Comparison of ENCODE assay signal across 8 cellular contexts in genomic region chr1:161201828-161202712, GRCh38. TPM values are rescaled to one million over a fixed set of nuclear protein-coding genes. Genes with fewer than 3 reads are reported as not detected.
DNase-seq lines count a peak whose midpoint lies in the region; ATAC-seq, FAIRE-seq and TF ChIP-seq lines count a peak whose summit lies in the region.

Gene NDUFS2 (plus strand): TSS chr1:161202367. CDS start chr1:161202386, 19 bp downstream.

- peaks cover 20% of the 10 kb centered on the region for H3K36me3 Mint-ChIP-seq in Calu3 (ENCODE audit: insufficient read depth, unreplicated experiment)
- H3K36me3 Mint-ChIP-seq in memory B cell = peaks cover 18% of the 10 kb centered on the region

- H2BK20ac ChIP-seq in H1 (ENCODE audit: low read length) = peak within 1 kb of the TSS; percentile 72

- peaks cover 0 to 2% of the 10 kb centered on the region in 2 experiments for H4K20me1 ChIP-seq in H1 (replicated peaks in 1 of 2; ENCODE audit: control insufficient read depth in 1 of 2, insufficient read depth in 2 of 2, low read length in 2 of 2)

- H4K5ac ChIP-seq in H1 (ENCODE audit: insufficient read length, low read depth, low read length) = peak within 1 kb of the TSS; percentile 92

- peak; percentile 95 for ATAC-seq in GM21381 (IDR thresholded peaks at IDR 0.05; ENCODE audit: unreplicated experiment)
- peak; percentile 99 for ATAC-seq in memory B cell (ENCODE audit: low read depth)

- peaks cover 7% of the 10 kb centered on the region; the same call in 1 of the 2 replicates for H3K79me1 ChIP-seq in H1 (ENCODE audit: low read depth, low read length)

- intact Hi-C loops in Calu3 (cut with micrococcal nuclease; ENCODE audit: unreplicated experiment) = loop anchor here (10.0 kb wide), 1 partner anchor 543 kb away; the partner anchor contains the start of gene DUSP12

- H3K27me3 Mint-ChIP-seq in Calu3 (ENCODE audit: unreplicated experiment) = peaks cover 24% of the 10 kb centered on the region
- peaks cover 3% of the 10 kb centered on the region for H3K27me3 Mint-ChIP-seq in memory B cell

- peak within 1 kb of the TSS; percentile 97 for H4K91ac ChIP-seq in H1 (replicated peaks; ENCODE audit: insufficient read length, low read length)

- TF ChIP-seq RAD21 in H1 (IDR thresholded peaks at IDR 0.05 in 1 of 2, conservative IDR thresholded peaks at IDR 0.05 in 1 of 2; ENCODE audit: low read depth in 2 of 2, low read length in 2 of 2) = peak in 1 of 2 experiments; percentile 23; a peak in 1 of 4 replicates

- peaks cover 13% of the 10 kb centered on the region for H3K23me2 ChIP-seq in H1 (ENCODE audit: low read depth, low read length)

- H3K4me3 Mint-ChIP-seq in Calu3 (ENCODE audit: low read depth, unreplicated experiment) (peak within 1 kb of the TSS; percentile 78), memory B cell (peak within 1 kb of the TSS; percentile 95)

- FAIRE-seq in H1 (lab: Jason Lieb, UNC) = no peak

- POLR2A ChIA-PET in H1 (lab: Charles Lee; ENCODE audit: partially characterized antibody) = interaction anchor here (0.9 to 4.6 kb wide), 23 partner anchors 10 to 188 kb away, joined by 3 to 82 read pairs (median 4); partner anchors contain the start of genes APOA2, B4GALT3, FCER1G and PPOX

- 5% methylated on average over 53 of the region's 53 CpGs; no CpG with 5 or more reads in 1 of the 2 experiments for WGBS in H1 (ENCODE audit: extremely low coverage in 1 of 2, insufficient coverage in 1 of 2, insufficient read length in 1 of 2, insufficient replicate concordance in 2 of 2, low coverage in 1 of 2, low lambda C conversion rate in 2 of 2, missing lambda C conversion rate in 1 of 2), 2 experiments

- H2BK12ac ChIP-seq in H1 (ENCODE audit: low read depth, low read length) = peak within 1 kb of the TSS; percentile 99

- H3K9me3 Mint-ChIP-seq in Calu3 (ENCODE audit: low read depth, unreplicated experiment) = no peaks in the 10 kb centered on the region
- H3K9me3 Mint-ChIP-seq in memory B cell = no peaks in the 10 kb centered on the region

- TSS peak; percentile 96 for BruUV-seq in Calu3 (replicated peaks; lab: Mats Ljungman, UMichigan)

- peak within 1 kb of the TSS; percentile 63 to 97 (median 93) for H3K4me3 ChIP-seq in H1 (ENCODE audit: extremely low read depth in 1 of 4, insufficient read depth in 2 of 4, low read depth in 3 of 4, low read length in 4 of 4)

- peak within 1 kb of the TSS; percentile 69 for H3K4ac ChIP-seq in H1 (replicated peaks; ENCODE audit: insufficient read length, low read depth, low read length)

- 0 out of 2 replicates have a peak within 1 kb of the TSS, but pooled peaks have one; percentile 47 for H2AFZ ChIP-seq in H1 (ENCODE audit: low read length)

- peak within 1 kb of the TSS; percentile 80 to 82 for H3K4me2 ChIP-seq in H1 (ENCODE audit: insufficient read depth in 1 of 2, low read depth in 2 of 2, low read length in 2 of 2)

- H3K4me1 Mint-ChIP-seq in Calu3 (ENCODE audit: low read depth, unreplicated experiment) (peaks cover 48% of the 10 kb centered on the region), memory B cell (peaks cover 22% of the 10 kb centered on the region)

- H2AK5ac ChIP-seq in H1 (ENCODE audit: low read depth, low read length) = peak within 1 kb of the TSS; percentile 39; the same call in 1 of the 2 replicates

- no peak within 1 kb of the TSS for H3K23ac ChIP-seq in H1 (ENCODE audit: insufficient read length)

- H3K27me3 ChIP-seq in H1 (replicated peaks in 1 of 4; ENCODE audit: control insufficient read depth in 3 of 4, extremely low read depth in 1 of 4, insufficient read depth in 3 of 4, low read length in 3 of 4) = no peaks in the 10 kb centered on the region

- H3K9ac ChIP-seq in H1 (replicated peaks in 1 of 4; ENCODE audit: extremely low read depth in 1 of 4, low read depth in 3 of 4, low read length in 3 of 4) = peak within 1 kb of the TSS; percentile 65 to 97 (median 92)

- peaks cover 10 to 31% (median 12%) of the 10 kb centered on the region in 4 experiments; a peak in 7 of 8 replicates for H3K36me3 ChIP-seq in H1 (ENCODE audit: control insufficient read depth in 2 of 4, insufficient read depth in 4 of 4, low read length in 3 of 4)

- H3K27ac Mint-ChIP-seq in Calu3 (ENCODE audit: unreplicated experiment) (peak within 1 kb of the TSS; percentile 71), memory B cell (peak within 1 kb of the TSS; percentile 94)

- no peak for TF ChIP-seq EP300 in H1 (IDR thresholded peaks at IDR 0.05; ENCODE audit: borderline replicate concordance in 1 of 2, low read depth in 2 of 2, low read length in 2 of 2)

- peak within 1 kb of the TSS; percentile 100 for H3K18ac ChIP-seq in H1 (ENCODE audit: extremely low read depth, low read length)

- H3K79me2 ChIP-seq in H1 (ENCODE audit: control insufficient read depth in 1 of 2, insufficient read depth in 2 of 2, low read length in 2 of 2) = peaks cover 0 to 14% of the 10 kb centered on the region in 2 experiments; a peak in 2 of 4 replicates

- H3K4me1 ChIP-seq in H1 (replicated peaks in 1 of 4; ENCODE audit: control insufficient read depth in 3 of 4, insufficient read depth in 4 of 4, low read length in 3 of 4) = peaks cover 20 to 48% (median 42%) of the 10 kb centered on the region in 4 experiments

- H4K8ac ChIP-seq in H1 (ENCODE audit: extremely low read depth, insufficient read depth, low read length) = peak within 1 kb of the TSS; percentile 97

- peak within 1 kb of the TSS; percentile 94 for H3K27ac ChIP-seq in H1 (ENCODE audit: low read depth, low read length)

- DNase-seq in Calu3 (peak; percentile 96), HUDEP-2 (lab: John Stamatoyannopoulos, UW; ENCODE audit: unreplicated experiment in 76 of 76) (peak in 75 of 76 experiments; percentile 40 to 98 (median 94)), NOMO-1 treated with dmso at 0.1 percent for 144 hours (lab: John Stamatoyannopoulos, UW; ENCODE audit: unreplicated experiment) (peak; percentile 94), H1 (ENCODE audit: low read depth in 1 of 2, low spot score in 2 of 2) (peak; percentile 89 to 95), memory B cell (ENCODE audit: low spot score in 2 of 2) (peak; percentile 83 to 88)
- DNase-seq in activated CD8-positive, alpha-beta memory T cell treated with anti-CD3 and anti-CD28 coated beads for 48 hours (ENCODE audit: low read depth in 2 of 3, low spot score in 2 of 3) = peak; percentile 72 to 85 (median 83)
- peak; percentile 88 for DNase-seq in stimulated activated CD8-positive, alpha-beta memory T cell treated with anti-CD3 and anti-CD28 coated beads, Interleukin-12 subunit alpha, Interleukin-12 subunit beta, amount 100 ng/mL, for 24 hours (ENCODE audit: extremely low read depth)

- H2BK120ac ChIP-seq in H1 (replicated peaks; ENCODE audit: low read depth, low read length) = peak within 1 kb of the TSS; percentile 76

- H3K14ac ChIP-seq in H1 (ENCODE audit: insufficient read length) = no peak within 1 kb of the TSS

- H2BK15ac ChIP-seq in H1 (ENCODE audit: low read length) = peak within 1 kb of the TSS; percentile 98

- peak within 1 kb of the TSS; percentile 85 for H2BK5ac ChIP-seq in H1 (ENCODE audit: low read depth, low read length)

- peak; percentile 34 for TF ChIP-seq CTCF in Calu3 (IDR thresholded peaks at IDR 0.05; ENCODE audit: unreplicated experiment)
- TF ChIP-seq CTCF in H1 (IDR thresholded peaks at IDR 0.05; ENCODE audit: control extremely low read depth in 1 of 3, insufficient read depth in 1 of 3, low read depth in 1 of 3, low read length in 3 of 3) = peak; percentile 31 to 62 (median 49)

- H3K56ac ChIP-seq in H1 (replicated peaks; ENCODE audit: insufficient read length, low read depth, low read length) = peak within 1 kb of the TSS; percentile 88

- no peaks in the 10 kb centered on the region for H3K9me3 ChIP-seq in H1 (ENCODE audit: insufficient read depth in 2 of 2, low read depth in 1 of 2, low read length in 1 of 2)

- CTCF ChIA-PET in Calu3 (lab: Charles Lee) = interaction anchor here (0.5 to 2.2 kb wide), 8 partner anchors 15 to 1259 kb away, joined by 3 to 22 read pairs (median 6); partner anchors contain the start of genes DEDD, PCP4L1 and TOMM40L
- CTCF ChIA-PET in H1 (lab: Charles Lee; ENCODE audit: partially characterized antibody) = interaction anchor here (0.6 to 17.6 kb wide), 14 partner anchors 8 to 238 kb away, joined by 3 to 427 read pairs (median 4); partner anchors contain the start of genes APOA2, B4GALT3, FCER1G and PCP4L1

- peak; percentile 97 to 99 for TF ChIP-seq POLR2A in H1 (IDR thresholded peaks at IDR 0.05; ENCODE audit: control extremely low read depth in 1 of 2, low read depth in 2 of 2, low read length in 2 of 2)

TF ChIP-seq in H1, 55 proteins besides CTCF, POLR2A, EP300 and RAD21 (continues in another document):
- TF ChIP-seq POLR2AphosphoS5 (IDR thresholded peaks at IDR 0.05; ENCODE audit: low read depth, low read length) (peak; percentile 92), KDM5A (IDR thresholded peaks at IDR 0.05; ENCODE audit: low read length) (peak; percentile 65), RXRA (IDR thresholded peaks at IDR 0.05; ENCODE audit: insufficient read depth, low read depth, low read length) (no peak), KDM4A (IDR thresholded peaks at IDR 0.05; ENCODE audit: low read depth, low read length, severe bottlenecking) (no peak), TAF1 (IDR thresholded peaks at IDR 0.05; ENCODE audit: low read depth, low read length) (peak; percentile 99), TAF7 (optimal IDR thresholded peaks at IDR 0.05; ENCODE audit: borderline replicate concordance, low read depth, low read length) (peak; percentile 94), RFX5 (IDR thresholded peaks at IDR 0.05; ENCODE audit: borderline replicate concordance, low read depth, low read length) (no peak), YY1 (IDR thresholded peaks at IDR 0.05; ENCODE audit: low read depth, low read length) (peak; percentile 100), TCF12 (IDR thresholded peaks at IDR 0.05; ENCODE audit: low read depth, low read length) (0 out of 2 replicates have a peak, but pooled peaks have one; percentile 37), ZNF274 (IDR thresholded peaks at IDR 0.05; ENCODE audit: borderline replicate concordance, extremely low read depth, low read length) (no peak), SP2 (IDR thresholded peaks at IDR 0.05; ENCODE audit: low read length) (no peak), CEBPB (IDR thresholded peaks at IDR 0.05; ENCODE audit: low read depth, low read length) (peak; percentile 9; the same call in 1 of the 2 replicates), KDM1A (IDR thresholded peaks at IDR 0.05; ENCODE audit: borderline replicate concordance, low read length) (no peak), SIRT6 (IDR thresholded peaks at IDR 0.05; ENCODE audit: low read length) (no peak)

RNA-seq across cellular contexts. Expression of gene NDUFS2, which starts in this region (rescaled TPM):
- 91.3 and 98.3 TPM in 2 replicates for total RNA-seq in Calu3 (2022)
- total RNA-seq in H1 (2021; fragmentation: NEBNext Ultra II Directional; extraction: Animal tissue kit (Norgen Biotek cat#: 25700)) = 88.7 and 95.1 TPM in 2 replicates
- 100 and 113 TPM in 2 replicates for polyA plus RNA-seq in H1 (2011; rRNA removed)
- 140 TPM for polyA plus RNA-seq in H1 (2011; cell fraction: cytosol; rRNA removed)
- 108 TPM for polyA plus RNA-seq in H1 (2011; cell fraction: nucleus; rRNA removed)
- 108 to 115 TPM (median 112 TPM) in 4 replicates for polyA plus RNA-seq in H1 (2012, experiment 1 of 2)
- polyA plus RNA-seq in H1 (2012, experiment 2 of 2) = 55.7 TPM
- 49.8 TPM for polyA plus RNA-seq in H1 (2013, experiment 1 of 2)
- 45.7 TPM for polyA plus RNA-seq in H1 (2013, experiment 2 of 2)
- 178 and 185 TPM in 2 replicates for polyA minus RNA-seq in H1 (2011; rRNA and poly(A)+ RNA removed)
- 86.2 TPM for polyA minus RNA-seq in H1 (2011; cell fraction: cytosol; rRNA and poly(A)+ RNA removed)
- polyA minus RNA-seq in H1 (2011; cell fraction: nucleus; rRNA and poly(A)+ RNA removed) = 116 TPM

Comparison
In these comparisons a context has a peak if more than half of its experiments do, and no peak if none do; other contexts are left out.
1. Peak in every context shown above with its lines: DNase-seq, ATAC-seq, H3K4me3 ChIP-seq and H3K27ac ChIP-seq.